In the genomic region with DNA sequence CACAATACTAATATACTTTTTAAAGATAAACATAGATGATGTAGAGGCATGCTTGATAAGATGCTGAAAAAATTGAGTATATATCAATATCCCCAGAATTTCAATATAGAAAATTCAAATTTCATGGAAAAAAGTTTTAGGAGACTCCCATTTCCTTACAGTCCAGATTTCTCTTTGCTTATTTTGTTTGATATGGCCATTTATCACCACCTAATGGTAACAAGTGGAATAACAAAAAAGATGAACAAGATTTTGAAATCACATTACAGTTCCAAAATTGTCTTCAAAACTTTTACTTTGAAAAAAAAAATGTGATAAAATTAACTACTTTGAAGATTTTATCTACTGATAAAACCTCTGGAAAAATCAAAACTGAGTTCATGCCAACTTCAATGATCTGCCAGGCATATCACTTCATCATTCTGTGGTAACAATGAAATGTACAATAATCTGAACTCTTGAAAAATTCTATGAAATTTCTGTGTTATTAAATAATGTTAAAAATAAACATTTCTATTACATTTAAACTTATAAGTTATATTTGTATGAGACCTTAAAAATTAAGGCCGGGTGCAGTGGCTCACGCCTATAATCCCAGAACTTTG, we compare ENCODE assay signal across 8 cellular contexts. TPM values are rescaled to one million over a fixed set of nuclear protein-coding genes. Genes with fewer than 3 reads are reported as not detected.
DNase-seq lines count a peak whose midpoint lies in the region; ATAC-seq, FAIRE-seq and TF ChIP-seq lines count a peak whose summit lies in the region.

No MANE protein-coding gene starts in this region.

- H2AFZ ChIP-seq in fibroblast of lung (ENCODE audit: low read length) = no peak overlapping the region

- H3K4me2 ChIP-seq in fibroblast of lung (ENCODE audit: extremely low read depth, insufficient read depth, low read length) = no peak overlapping the region

- H3K9me3 ChIP-seq in Peyer's patch (no peaks in the 10 kb centered on the region), fibroblast of lung (ENCODE audit: control insufficient read depth, insufficient read depth, low read depth, low read length) (no peaks in the 10 kb centered on the region), psoas muscle (no peaks in the 10 kb centered on the region)

- ATAC-seq in psoas muscle (peak in 3 of 4 donors; percentile 50 to 79 (median 54)), GM21515 (IDR thresholded peaks at IDR 0.05; ENCODE audit: unreplicated experiment) (no peak)

- H3K79me2 ChIP-seq in fibroblast of lung (ENCODE audit: control insufficient read depth, insufficient read depth, low read length) = no peaks in the 10 kb centered on the region

- FAIRE-seq in A204.1 (lab: Jason Lieb, UNC) = peak; percentile 98

- no peaks in the 10 kb centered on the region for H3K27me3 ChIP-seq in Peyer's patch
- H3K27me3 ChIP-seq in fibroblast of lung (ENCODE audit: control insufficient read depth, insufficient read depth, low read length) = no peaks in the 10 kb centered on the region
- no peaks in the 10 kb centered on the region for H3K27me3 ChIP-seq in psoas muscle (ENCODE audit: insufficient read depth in 3 of 3, low read length in 2 of 3)

- H3K27ac ChIP-seq in Peyer's patch (no peak overlapping the region), fibroblast of lung (ENCODE audit: insufficient read depth, low read length) (no peak overlapping the region), psoas muscle (no peak overlapping the region)

- H3K36me3 Mint-ChIP-seq in activated naive CD8-positive, alpha-beta T cell treated with anti-CD3 and anti-CD28 coated beads for 36 hours = no peaks in the 10 kb centered on the region

- no peaks in the 10 kb centered on the region for H3K27me3 Mint-ChIP-seq in activated naive CD8-positive, alpha-beta T cell treated with anti-CD3 and anti-CD28 coated beads for 36 hours

- WGBS in psoas muscle, 3 donors = 91 to 94% (median 91%) methylated on average over 2 of the region's 2 CpGs

- H3K4me1 ChIP-seq in Peyer's patch (no peaks in the 10 kb centered on the region), fibroblast of lung (ENCODE audit: control insufficient read depth, extremely low read depth, insufficient read depth, low read length) (peaks cover 16% of the 10 kb centered on the region), psoas muscle (peaks cover 7% of the 10 kb centered on the region)

- H3K36me3 ChIP-seq in Peyer's patch (no peaks in the 10 kb centered on the region), fibroblast of lung (ENCODE audit: control insufficient read depth, insufficient read depth, low read length) (peaks cover 2% of the 10 kb centered on the region), psoas muscle (ENCODE audit: insufficient read depth in 1 of 2, low read depth in 1 of 2) (no peaks in the 10 kb centered on the region)

- no peak overlapping the region for H3K4me3 ChIP-seq in GM12864 (ENCODE audit: low read depth, low read length)
- no peak overlapping the region for H3K4me3 ChIP-seq in Peyer's patch
- no peak overlapping the region for H3K4me3 ChIP-seq in fibroblast of lung (replicated peaks in 1 of 4; ENCODE audit: control extremely low read depth in 1 of 4, insufficient read depth in 1 of 4, low read depth in 3 of 4, low read length in 4 of 4)
- no peak overlapping the region for H3K4me3 ChIP-seq in psoas muscle

- TF ChIP-seq CTCF in GM12864 (IDR thresholded peaks at IDR 0.05; ENCODE audit: low read depth, low read length, missing control alignments) (peak; percentile 31), Peyer's patch (IDR thresholded peaks at IDR 0.05) (peak; percentile 10 to 69 (median 53)), fibroblast of lung (conservative IDR thresholded peaks at IDR 0.05 in 1 of 2, IDR thresholded peaks at IDR 0.05 in 1 of 2; ENCODE audit: low read depth in 1 of 2, low read length in 2 of 2) (peak in 1 of 2 donors; percentile 22), psoas muscle (IDR thresholded peaks at IDR 0.05) (peak; percentile 72)

- H4K20me1 ChIP-seq in fibroblast of lung (ENCODE audit: control insufficient read depth, extremely low read depth, insufficient read depth, low read length) = no peaks in the 10 kb centered on the region

- H3K4me3 Mint-ChIP-seq in activated naive CD8-positive, alpha-beta T cell treated with anti-CD3 and anti-CD28 coated beads for 36 hours = no peak overlapping the region

- DNase-seq in GM12864 (ENCODE audit: low read depth) = no peak
- DNase-seq in Peyer's patch = no peak
- peak; percentile 40 to 76 for DNase-seq in fibroblast of lung (ENCODE audit: low read depth in 2 of 2)
- no peak for DNase-seq in psoas muscle
- DNase-seq in activated naive CD8-positive, alpha-beta T cell treated with anti-CD3 and anti-CD28 coated beads for 36 hours = no peak
- no peak for DNase-seq in activated CD4-positive, alpha-beta T cell treated with anti-CD3 and anti-CD28 coated beads for 48 hours

- intact Hi-C loops in psoas muscle (cut with DNase I) = loop anchor here (2.0 to 10.0 kb wide), 5 partner anchors 294 to 497 kb away; partner anchors contain the start of gene TNFRSF19 (in 1 of the 2)

- no peaks in the 10 kb centered on the region for H3K9me3 Mint-ChIP-seq in activated naive CD8-positive, alpha-beta T cell treated with anti-CD3 and anti-CD28 coated beads for 36 hours

- no peak for TF ChIP-seq POLR2A in Peyer's patch (IDR thresholded peaks at IDR 0.05)

- H3K27ac Mint-ChIP-seq in activated naive CD8-positive, alpha-beta T cell treated with anti-CD3 and anti-CD28 coated beads for 36 hours = no peak overlapping the region

- no peaks in the 10 kb centered on the region for H3K4me1 Mint-ChIP-seq in activated naive CD8-positive, alpha-beta T cell treated with anti-CD3 and anti-CD28 coated beads for 36 hours

- H3K9ac ChIP-seq in fibroblast of lung (ENCODE audit: insufficient read depth, low read length) = no peak overlapping the region

RNA-seq across cellular contexts. Expression of gene MIPEP, which starts 17.5 kb away (rescaled TPM):
- 10 to 100 TPM; 10.7 to 17.0 (median 12.5) TPM for total RNA-seq in Peyer's patch
- 71.1 and 92.5 TPM in 2 replicates for total RNA-seq in fibroblast of lung
- 71.1 and 90.0 TPM in 2 replicates for polyA plus RNA-seq in fibroblast of lung
- polyA plus RNA-seq in fibroblast of lung (2012) = 83.8 and 96.4 TPM in 2 replicates
- polyA minus RNA-seq in fibroblast of lung (ENCODE audit: low replicate concordance) = 19.4 and 33.1 TPM in 2 replicates
- total RNA-seq in psoas muscle = 10 to 100 TPM; 13.3 to 28.2 (median 16.7) TPM
- 10 to 100 TPM; 15.2 to 27.1 (median 17.0) TPM for polyA plus RNA-seq in psoas muscle
- total RNA-seq in activated naive CD8-positive, alpha-beta T cell treated with anti-CD3 and anti-CD28 coated beads for 36 hours = 10 to 100 TPM; 21.3 to 24.0 TPM

RNA-seq across cellular contexts. Expression of gene C1QTNF9B, which starts 25.6 kb away (rescaled TPM):
- total RNA-seq in Peyer's patch (under 1 TPM in 1 of 4 donors, not detected in 3; 0.80 TPM), fibroblast of lung (0.51 and 0.83 TPM in 2 replicates), psoas muscle (1 to 10 TPM in 2 of 4 donors, under 1 TPM in 2; 0.34 to 3.0 (median 1.0) TPM)
- polyA plus RNA-seq in fibroblast of lung (0.96 and 1.1 TPM in 2 replicates), psoas muscle (1 to 10 TPM; 1.0 to 2.7 (median 1.7) TPM)
- 0.83 and 0.91 TPM in 2 replicates for polyA plus RNA-seq in fibroblast of lung (2012)
- polyA minus RNA-seq in fibroblast of lung (ENCODE audit: low replicate concordance) = not detected in 2 replicates
- not detected for total RNA-seq in activated naive CD8-positive, alpha-beta T cell treated with anti-CD3 and anti-CD28 coated beads for 36 hours

Comparison
In these comparisons a context has a peak if more than half of its experiments do, and no peak if none do; other contexts are left out.
1. DNase-seq: peak in fibroblast of lung (2 of 2); none in GM12864 (single experiment), Peyer's patch (0 of 3), psoas muscle (0 of 2), activated naive CD8-positive, alpha-beta T cell treated with anti-CD3 and anti-CD28 coated beads for 36 hours (single experiment) and activated CD4-positive, alpha-beta T cell treated with anti-CD3 and anti-CD28 coated beads for 48 hours (single experiment).